Comparison of ENCODE assay signal across 19 cellular contexts in the genomic region with DNA sequence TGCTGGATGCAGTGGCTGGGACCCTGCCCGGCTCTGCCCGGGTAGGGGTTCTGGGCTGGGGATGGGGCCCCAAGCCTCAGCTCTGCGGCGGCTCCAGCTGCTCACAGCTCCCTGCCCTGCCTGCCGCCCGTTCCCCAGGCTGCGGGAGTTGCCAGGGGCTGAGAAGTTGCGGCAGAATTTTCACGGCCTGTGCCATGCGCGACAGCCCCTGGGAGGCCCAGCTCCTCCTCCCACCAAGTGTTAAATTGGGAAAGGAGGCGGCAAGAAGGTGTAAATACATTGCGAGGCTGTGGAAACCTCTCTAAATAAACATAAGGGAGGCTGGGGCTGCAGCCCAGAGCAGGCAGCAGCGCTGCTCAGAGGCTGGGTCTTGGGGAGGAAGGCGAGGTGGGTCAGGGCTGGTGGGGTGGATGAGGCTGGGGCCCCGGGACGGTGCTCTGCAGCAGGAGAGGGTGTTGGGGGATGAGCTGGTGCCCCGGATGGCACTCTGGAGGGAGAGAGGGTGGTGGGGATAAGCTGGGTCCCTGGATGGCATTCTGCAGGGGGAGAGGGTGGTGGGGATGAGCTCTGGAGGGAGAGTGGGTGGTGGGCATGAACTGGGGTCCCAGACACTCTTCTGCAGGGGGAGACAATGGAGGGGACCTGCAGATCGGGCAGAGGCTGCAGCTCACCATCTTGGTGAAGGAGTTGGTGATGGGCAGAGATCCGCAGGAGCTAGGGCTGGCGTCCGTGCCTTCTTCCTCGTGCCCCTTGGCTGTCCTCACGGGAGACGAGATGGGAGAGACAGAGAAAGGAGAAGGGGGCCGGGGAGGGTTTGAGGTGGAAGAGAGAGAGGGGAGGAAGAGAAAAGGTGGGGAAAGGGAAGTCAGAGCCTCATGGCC.
DNase-seq lines count a peak whose midpoint lies in the region; ATAC-seq, FAIRE-seq and TF ChIP-seq lines count a peak whose summit lies in the region.
"Had no signal": no experiment of that assay in that cellular context is flagged by ENCODE, and none has a peak within 500 bp of the region (broad histone marks: within the 10 kb centered on the region; RNA-seq: fewer than 3 reads in every experiment).

No MANE protein-coding gene starts in this region.

- no peaks in the 10 kb centered on the region for H3K9me2 ChIP-seq in PC-3 (replicated peaks; ENCODE audit: low read length)

- no peaks in the 10 kb centered on the region for H4K20me1 ChIP-seq in PC-3 (ENCODE audit: low read length)

- H3K27me3 ChIP-seq in Peyer's patch = no peaks in the 10 kb centered on the region
- H3K27me3 ChIP-seq in PC-3 (ENCODE audit: low read length) = no peaks in the 10 kb centered on the region
- H3K27me3 ChIP-seq: testis had no signal

- H2AFZ ChIP-seq in PC-3 (ENCODE audit: low read length) = no peak overlapping the region

- no peaks in the 10 kb centered on the region for H3K27me3 Mint-ChIP-seq in activated naive CD4-positive, alpha-beta T cell treated with anti-CD3 and anti-CD28 coated beads, Interleukin-2, amount 10 ng/mL, durations not matched to agents 7 days and 5 days
- H3K27me3 Mint-ChIP-seq in stimulated activated memory B cell treated with anti-CD40 and anti-IgM and Interleukin-4, amounts not matched to agents 10 μg/mL and 1 μg/mL and 100 μg/mL, for 72 hours = no peaks in the 10 kb centered on the region
- H3K27me3 Mint-ChIP-seq in activated CD8-positive, alpha-beta memory T cell treated with anti-CD3 and anti-CD28 coated beads, Interleukin-2, amount 10 ng/mL, durations not matched to agents 7 days and 5 days = no peaks in the 10 kb centered on the region
- H3K27me3 Mint-ChIP-seq: central memory CD8-positive, alpha-beta T cell; naive thymus-derived CD8-positive, alpha-beta T cell had no signal

- no peak overlapping the region for H3K27ac Mint-ChIP-seq in activated naive CD4-positive, alpha-beta T cell treated with anti-CD3 and anti-CD28 coated beads, Interleukin-2, amount 10 ng/mL, durations not matched to agents 7 days and 5 days
- peak overlapping the region; percentile 64 for H3K27ac Mint-ChIP-seq in stimulated activated memory B cell treated with anti-CD40 and anti-IgM and Interleukin-4, amounts not matched to agents 10 μg/mL and 1 μg/mL and 100 μg/mL, for 72 hours
- H3K27ac Mint-ChIP-seq in activated CD8-positive, alpha-beta memory T cell treated with anti-CD3 and anti-CD28 coated beads, Interleukin-2, amount 10 ng/mL, durations not matched to agents 7 days and 5 days = no peak overlapping the region

- peak; percentile 4 for DNase-seq in activated naive CD4-positive, alpha-beta T cell treated with anti-CD3 and anti-CD28 coated beads, Interleukin-2, amount 10 ng/mL, durations not matched to agents 7 days and 5 days
- DNase-seq in activated naive CD4-positive, alpha-beta T cell treated with Interleukin-2 at 50 U/mL for 16 hours = no peak
- DNase-seq in Peyer's patch (peak in 2 of 3 donors; percentile 27 to 28), kidney (peak; percentile 52), PC-3 (no peak)
- no peak for DNase-seq in activated CD8-positive, alpha-beta memory T cell treated with anti-CD3 and anti-CD28 coated beads, Interleukin-2, amount 10 ng/mL, durations not matched to agents 7 days and 5 days
- DNase-seq: activated CD8-positive, alpha-beta memory T cell treated with anti-CD3 and anti-CD28 coated beads, Interleukin-2, amount 50 U/mL, for 48 hours; DMS153; testis had no signal

- no peak for FAIRE-seq in kidney (lab: Jason Lieb, UNC)
- FAIRE-seq: endometrium, GM18507, GM19239 had no signal

- no peaks in the 10 kb centered on the region for H3K4me1 Mint-ChIP-seq in activated naive CD4-positive, alpha-beta T cell treated with anti-CD3 and anti-CD28 coated beads, Interleukin-2, amount 10 ng/mL, durations not matched to agents 7 days and 5 days
- no peaks in the 10 kb centered on the region for H3K4me1 Mint-ChIP-seq in stimulated activated memory B cell treated with anti-CD40 and anti-IgM and Interleukin-4, amounts not matched to agents 10 μg/mL and 1 μg/mL and 100 μg/mL, for 72 hours
- no peaks in the 10 kb centered on the region for H3K4me1 Mint-ChIP-seq in activated CD8-positive, alpha-beta memory T cell treated with anti-CD3 and anti-CD28 coated beads, Interleukin-2, amount 10 ng/mL, durations not matched to agents 7 days and 5 days
- H3K4me1 Mint-ChIP-seq: central memory CD8-positive, alpha-beta T cell had no signal

- no TSS peak for BruUV-seq in PC-3 (replicated peaks; lab: Mats Ljungman, UMichigan)

- TF ChIP-seq CTCF in Peyer's patch (IDR thresholded peaks at IDR 0.05) = no peak
- TF ChIP-seq CTCF in kidney (IDR thresholded peaks at IDR 0.05; ENCODE audit: borderline replicate concordance, extremely low read depth, insufficient read depth) = no peak
- no peak for TF ChIP-seq CTCF in PC-3 (conservative IDR thresholded peaks at IDR 0.05; ENCODE audit: low read depth, low read length)

- H3K4me3 Mint-ChIP-seq in activated naive CD4-positive, alpha-beta T cell treated with anti-CD3 and anti-CD28 coated beads, Interleukin-2, amount 10 ng/mL, durations not matched to agents 7 days and 5 days = no peak overlapping the region
- no peak overlapping the region for H3K4me3 Mint-ChIP-seq in stimulated activated memory B cell treated with anti-CD40 and anti-IgM and Interleukin-4, amounts not matched to agents 10 μg/mL and 1 μg/mL and 100 μg/mL, for 72 hours
- no peak overlapping the region for H3K4me3 Mint-ChIP-seq in activated CD8-positive, alpha-beta memory T cell treated with anti-CD3 and anti-CD28 coated beads, Interleukin-2, amount 10 ng/mL, durations not matched to agents 7 days and 5 days
- H3K4me3 Mint-ChIP-seq: central memory CD8-positive, alpha-beta T cell; naive thymus-derived CD8-positive, alpha-beta T cell had no signal

- H3K36me3 Mint-ChIP-seq in activated naive CD4-positive, alpha-beta T cell treated with anti-CD3 and anti-CD28 coated beads, Interleukin-2, amount 10 ng/mL, durations not matched to agents 7 days and 5 days = peaks cover 58% of the 10 kb centered on the region
- peaks cover 69% of the 10 kb centered on the region for H3K36me3 Mint-ChIP-seq in stimulated activated memory B cell treated with anti-CD40 and anti-IgM and Interleukin-4, amounts not matched to agents 10 μg/mL and 1 μg/mL and 100 μg/mL, for 72 hours
- peaks cover 37% of the 10 kb centered on the region for H3K36me3 Mint-ChIP-seq in activated CD8-positive, alpha-beta memory T cell treated with anti-CD3 and anti-CD28 coated beads, Interleukin-2, amount 10 ng/mL, durations not matched to agents 7 days and 5 days

- H3K4me1 ChIP-seq in Peyer's patch (no peaks in the 10 kb centered on the region), kidney (ENCODE audit: control insufficient read depth in 1 of 2, insufficient read depth in 1 of 2, low read depth in 1 of 2, low read length in 2 of 2) (no peaks in the 10 kb centered on the region), PC-3 (ENCODE audit: insufficient read depth, low read length) (peaks cover 6% of the 10 kb centered on the region; the same call in 1 of the 2 replicates)
- H3K4me1 ChIP-seq: adrenal gland had no signal

- TF ChIP-seq POLR2A in Peyer's patch (IDR thresholded peaks at IDR 0.05) = no peak

- POLR2A ChIA-PET in PC-3 (lab: Charles Lee; ENCODE audit: unreplicated experiment) = no interaction called here

- H3K9ac ChIP-seq in kidney (ENCODE audit: low read length in 2 of 2) = no peak overlapping the region
- H3K9ac ChIP-seq in PC-3 (ENCODE audit: low read length) = no peak overlapping the region
- H3K9ac ChIP-seq: KMS-11 had no signal

- no peak for ATAC-seq in stimulated activated memory B cell treated with anti-CD40 and anti-IgM and Interleukin-4, amounts not matched to agents 10 μg/mL and 1 μg/mL and 100 μg/mL, for 72 hours
- ATAC-seq in HG02763 (IDR thresholded peaks at IDR 0.05; ENCODE audit: unreplicated experiment) = no peak
- ATAC-seq in PC-3 = no peak
- no peak for ATAC-seq in activated CD8-positive, alpha-beta memory T cell treated with anti-CD3 and anti-CD28 coated beads, Interleukin-2, amount 10 ng/mL, durations not matched to agents 7 days and 5 days
- ATAC-seq: naive thymus-derived CD8-positive, alpha-beta T cell; Panc1 had no signal

- H3K27ac ChIP-seq in Peyer's patch (no peak overlapping the region), kidney (ENCODE audit: low read depth in 2 of 2, low read length in 2 of 2) (no peak overlapping the region), PC-3 (ENCODE audit: low read length) (no peak overlapping the region)
- H3K27ac ChIP-seq: adrenal gland, KMS-11, testis had no signal

- no peaks in the 10 kb centered on the region for H3K9me3 ChIP-seq in Peyer's patch
- no peaks in the 10 kb centered on the region for H3K9me3 ChIP-seq in kidney (ENCODE audit: control insufficient read depth in 1 of 2, low read length in 2 of 2)
- no peaks in the 10 kb centered on the region for H3K9me3 ChIP-seq in PC-3 (ENCODE audit: low read length)
- H3K9me3 ChIP-seq: adrenal gland, testis had no signal

- intact Hi-C loops in kidney (cut with DNase I) = no loop called here
- intact Hi-C loops in PC-3 (cut with micrococcal nuclease) = no loop called here

- CTCF ChIA-PET in activated naive CD4-positive, alpha-beta T cell treated with anti-CD3 and anti-CD28 coated beads, Interleukin-2, amount 10 ng/mL, durations not matched to agents 7 days and 5 days (lab: Charles Lee) = no interaction called here
- CTCF ChIA-PET in PC-3 (lab: Charles Lee) = no interaction called here
- CTCF ChIA-PET in activated CD8-positive, alpha-beta memory T cell treated with anti-CD3 and anti-CD28 coated beads, Interleukin-2, amount 10 ng/mL, durations not matched to agents 7 days and 5 days (lab: Charles Lee) = no interaction called here

- no peak overlapping the region for H3K4me2 ChIP-seq in PC-3 (ENCODE audit: low read length)
- H3K4me2 ChIP-seq: KMS-11 had no signal

- H3F3A ChIP-seq in PC-3 (ENCODE audit: low read length, unreplicated experiment) = no peaks in the 10 kb centered on the region

- no peaks in the 10 kb centered on the region for H3K79me2 ChIP-seq in PC-3 (ENCODE audit: low read length)

- no peaks in the 10 kb centered on the region for H3K9me3 Mint-ChIP-seq in activated naive CD4-positive, alpha-beta T cell treated with anti-CD3 and anti-CD28 coated beads, Interleukin-2, amount 10 ng/mL, durations not matched to agents 7 days and 5 days
- H3K9me3 Mint-ChIP-seq in stimulated activated memory B cell treated with anti-CD40 and anti-IgM and Interleukin-4, amounts not matched to agents 10 μg/mL and 1 μg/mL and 100 μg/mL, for 72 hours = no peaks in the 10 kb centered on the region
- no peaks in the 10 kb centered on the region for H3K9me3 Mint-ChIP-seq in activated CD8-positive, alpha-beta memory T cell treated with anti-CD3 and anti-CD28 coated beads, Interleukin-2, amount 10 ng/mL, durations not matched to agents 7 days and 5 days (ENCODE audit: low read depth)
- H3K9me3 Mint-ChIP-seq: central memory CD8-positive, alpha-beta T cell; naive thymus-derived CD8-positive, alpha-beta T cell had no signal

- H3K4me3 ChIP-seq in Peyer's patch = no peak overlapping the region
- no peak overlapping the region for H3K4me3 ChIP-seq in kidney (ENCODE audit: low read length in 2 of 2)
- H3K4me3 ChIP-seq in PC-3 (ENCODE audit: low read length) = no peak overlapping the region
- H3K4me3 ChIP-seq: adrenal gland, testis had no signal

- H3K36me3 ChIP-seq in Peyer's patch (no peaks in the 10 kb centered on the region), kidney (ENCODE audit: control insufficient read depth in 1 of 2, insufficient read depth in 2 of 2, low read length in 2 of 2) (no peaks in the 10 kb centered on the region), PC-3 (ENCODE audit: low read depth, low read length) (no peaks in the 10 kb centered on the region)
- H3K36me3 ChIP-seq: adrenal gland had no signal

Comparison
In these comparisons a context has a peak if more than half of its experiments do, and no peak if none do; other contexts are left out.
1. DNase-seq: peak in activated naive CD4-positive, alpha-beta T cell treated with anti-CD3 and anti-CD28 coated beads, Interleukin-2, amount 10 ng/mL, durations not matched to agents 7 days and 5 days (single experiment), Peyer's patch (2 of 3) and kidney (single experiment); none in activated naive CD4-positive, alpha-beta T cell treated with Interleukin-2 at 50 U/mL for 16 hours (single experiment), PC-3 (single experiment) and activated CD8-positive, alpha-beta memory T cell treated with anti-CD3 and anti-CD28 coated beads, Interleukin-2, amount 10 ng/mL, durations not matched to agents 7 days and 5 days (single experiment).